Comparison of ENCODE assay signal across 1 cellular context in the genomic region with DNA sequence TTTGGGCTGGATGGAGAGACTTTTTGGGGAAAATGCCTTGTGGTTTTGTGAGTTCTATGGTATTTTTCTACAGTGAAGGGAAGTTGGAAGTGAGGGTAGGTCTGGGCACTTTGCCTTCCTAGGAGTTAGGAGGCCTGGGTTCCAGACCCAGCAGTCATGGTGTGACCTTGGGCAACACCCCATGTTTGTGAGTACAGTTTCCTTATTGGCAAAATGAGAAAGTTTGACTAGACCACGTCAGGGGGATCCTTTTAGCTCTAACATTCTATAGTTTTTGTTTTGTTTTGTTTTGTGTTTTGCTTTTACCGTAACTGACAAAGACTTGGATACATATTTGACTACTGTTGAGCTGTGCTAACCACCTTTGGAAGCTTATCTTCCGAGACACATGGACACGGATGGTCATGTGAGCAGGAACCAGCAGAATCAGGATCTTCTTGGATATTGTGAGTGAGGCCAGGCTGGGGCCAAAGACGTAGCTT.
A peak's percentile ranks its signal among the peaks of the same experiment; 100 is the strongest.
TF ChIP-seq lines count a peak whose summit lies in the region.

No MANE protein-coding gene starts in this region.

TF ChIP-seq in K562, 482 proteins besides CTCF, POLR2A, EP300 and RAD21 (continued from another document and continues in another):
- TF ChIP-seq, protein P1, sequence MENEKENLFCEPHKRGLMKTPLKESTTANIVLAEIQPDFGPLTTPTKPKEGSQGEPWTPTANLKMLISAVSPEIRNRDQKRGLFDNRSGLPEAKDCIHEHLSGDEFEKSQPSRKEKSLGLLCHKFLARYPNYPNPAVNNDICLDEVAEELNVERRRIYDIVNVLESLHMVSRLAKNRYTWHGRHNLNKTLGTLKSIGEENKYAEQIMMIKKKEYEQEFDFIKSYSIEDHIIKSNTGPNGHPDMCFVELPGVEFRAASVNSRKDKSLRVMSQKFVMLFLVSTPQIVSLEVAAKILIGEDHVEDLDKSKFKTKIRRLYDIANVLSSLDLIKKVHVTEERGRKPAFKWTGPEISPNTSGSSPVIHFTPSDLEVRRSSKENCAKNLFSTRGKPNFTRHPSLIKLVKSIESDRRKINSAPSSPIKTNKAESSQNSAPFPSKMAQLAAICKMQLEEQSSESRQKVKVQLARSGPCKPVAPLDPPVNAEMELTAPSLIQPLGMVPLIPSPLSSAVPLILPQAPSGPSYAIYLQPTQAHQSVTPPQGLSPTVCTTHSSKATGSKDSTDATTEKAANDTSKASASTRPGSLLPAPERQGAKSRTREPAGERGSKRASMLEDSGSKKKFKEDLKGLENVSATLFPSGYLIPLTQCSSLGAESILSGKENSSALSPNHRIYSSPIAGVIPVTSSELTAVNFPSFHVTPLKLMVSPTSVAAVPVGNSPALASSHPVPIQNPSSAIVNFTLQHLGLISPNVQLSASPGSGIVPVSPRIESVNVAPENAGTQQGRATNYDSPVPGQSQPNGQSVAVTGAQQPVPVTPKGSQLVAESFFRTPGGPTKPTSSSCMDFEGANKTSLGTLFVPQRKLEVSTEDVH (IDR thresholded peaks at IDR 0.05; ENCODE audit: low read depth, partially characterized antibody) = no peak
- no peak for TF ChIP-seq CBFB (CRISPR knock-in tag; IDR thresholded peaks at IDR 0.05)
- TF ChIP-seq USF1 (CRISPR knock-in tag; IDR thresholded peaks at IDR 0.05) = peak; percentile 70
- no peak for TF ChIP-seq HNRNPL (IDR thresholded peaks at IDR 0.05; ENCODE audit: low read depth, low read length)
- peak; percentile 48 for TF ChIP-seq CBFA2T2 (conservative IDR thresholded peaks at IDR 0.05)
- TF ChIP-seq, protein P2, sequence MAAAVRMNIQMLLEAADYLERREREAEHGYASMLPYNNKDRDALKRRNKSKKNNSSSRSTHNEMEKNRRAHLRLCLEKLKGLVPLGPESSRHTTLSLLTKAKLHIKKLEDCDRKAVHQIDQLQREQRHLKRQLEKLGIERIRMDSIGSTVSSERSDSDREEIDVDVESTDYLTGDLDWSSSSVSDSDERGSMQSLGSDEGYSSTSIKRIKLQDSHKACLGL (CRISPR knock-in tag; IDR thresholded peaks at IDR 0.05; ENCODE audit: borderline replicate concordance, poor library complexity, severe bottlenecking) = no peak
- TF ChIP-seq ZNF133 (CRISPR knock-in tag; IDR thresholded peaks at IDR 0.05) = 0 out of 2 replicates have a peak, but pooled peaks have one; percentile 50
- no peak for TF ChIP-seq E2F4 (CRISPR knock-in tag; IDR thresholded peaks at IDR 0.05; ENCODE audit: low read depth)
- no peak for TF ChIP-seq ZNF77 (CRISPR knock-in tag; IDR thresholded peaks at IDR 0.05)
- TF ChIP-seq, protein P3, sequence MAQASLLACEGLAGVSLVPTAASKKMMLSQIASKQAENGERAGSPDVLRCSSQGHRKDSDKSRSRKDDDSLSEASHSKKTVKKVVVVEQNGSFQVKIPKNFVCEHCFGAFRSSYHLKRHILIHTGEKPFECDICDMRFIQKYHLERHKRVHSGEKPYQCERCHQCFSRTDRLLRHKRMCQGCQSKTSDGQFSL (CRISPR knock-in tag; IDR thresholded peaks at IDR 0.05) = no peak
- TF ChIP-seq, protein P3 (tag; IDR thresholded peaks at IDR 0.05) = peak in 1 of 2 experiments; percentile 88; a peak in 2 of 4 replicates
- TF ChIP-seq ZNF644 (tag; IDR thresholded peaks at IDR 0.05; ENCODE audit: low read depth) = peak; percentile 72; the same call in 1 of the 2 replicates
- no peak for TF ChIP-seq U2AF1 (optimal IDR thresholded peaks at IDR 0.05; ENCODE audit: low read depth, low read length)
- TF ChIP-seq GATA2 (CRISPR knock-in tag; IDR thresholded peaks at IDR 0.05) = peak; percentile 15; the same call in 1 of the 2 replicates
- TF ChIP-seq ZNF134 (CRISPR knock-in tag; conservative IDR thresholded peaks at IDR 0.05) = peak; percentile 62; the same call in 1 of the 2 replicates
- TF ChIP-seq ZNF449 (CRISPR knock-in tag; IDR thresholded peaks at IDR 0.05) = peak; percentile 87
- no peak for TF ChIP-seq ZSCAN32 (CRISPR knock-in tag; IDR thresholded peaks at IDR 0.05)
- no peak for TF ChIP-seq NCOA4 (IDR thresholded peaks at IDR 0.05; ENCODE audit: partially characterized antibody)
- 0 out of 4 replicates have a peak, but pooled peaks of 1 of the 2 experiments have one; percentile 14 for TF ChIP-seq FOXK2 (conservative IDR thresholded peaks at IDR 0.05 in 1 of 2, IDR thresholded peaks at IDR 0.05 in 1 of 2; ENCODE audit: low read depth in 2 of 2)
- peak; percentile 54 for TF ChIP-seq GABPA (tag; conservative IDR thresholded peaks at IDR 0.05; ENCODE audit: low read depth)
- TF ChIP-seq FOXA3 (CRISPR knock-in tag; conservative IDR thresholded peaks at IDR 0.05 in 1 of 2, IDR thresholded peaks at IDR 0.05 in 1 of 2) = 0 out of 4 replicates have a peak, but pooled peaks of 1 of the 2 experiments have one; percentile 11
- TF ChIP-seq TBL1XR1 (IDR thresholded peaks at IDR 0.05; ENCODE audit: low read length in 2 of 2) = no peak
- TF ChIP-seq, protein P4, sequence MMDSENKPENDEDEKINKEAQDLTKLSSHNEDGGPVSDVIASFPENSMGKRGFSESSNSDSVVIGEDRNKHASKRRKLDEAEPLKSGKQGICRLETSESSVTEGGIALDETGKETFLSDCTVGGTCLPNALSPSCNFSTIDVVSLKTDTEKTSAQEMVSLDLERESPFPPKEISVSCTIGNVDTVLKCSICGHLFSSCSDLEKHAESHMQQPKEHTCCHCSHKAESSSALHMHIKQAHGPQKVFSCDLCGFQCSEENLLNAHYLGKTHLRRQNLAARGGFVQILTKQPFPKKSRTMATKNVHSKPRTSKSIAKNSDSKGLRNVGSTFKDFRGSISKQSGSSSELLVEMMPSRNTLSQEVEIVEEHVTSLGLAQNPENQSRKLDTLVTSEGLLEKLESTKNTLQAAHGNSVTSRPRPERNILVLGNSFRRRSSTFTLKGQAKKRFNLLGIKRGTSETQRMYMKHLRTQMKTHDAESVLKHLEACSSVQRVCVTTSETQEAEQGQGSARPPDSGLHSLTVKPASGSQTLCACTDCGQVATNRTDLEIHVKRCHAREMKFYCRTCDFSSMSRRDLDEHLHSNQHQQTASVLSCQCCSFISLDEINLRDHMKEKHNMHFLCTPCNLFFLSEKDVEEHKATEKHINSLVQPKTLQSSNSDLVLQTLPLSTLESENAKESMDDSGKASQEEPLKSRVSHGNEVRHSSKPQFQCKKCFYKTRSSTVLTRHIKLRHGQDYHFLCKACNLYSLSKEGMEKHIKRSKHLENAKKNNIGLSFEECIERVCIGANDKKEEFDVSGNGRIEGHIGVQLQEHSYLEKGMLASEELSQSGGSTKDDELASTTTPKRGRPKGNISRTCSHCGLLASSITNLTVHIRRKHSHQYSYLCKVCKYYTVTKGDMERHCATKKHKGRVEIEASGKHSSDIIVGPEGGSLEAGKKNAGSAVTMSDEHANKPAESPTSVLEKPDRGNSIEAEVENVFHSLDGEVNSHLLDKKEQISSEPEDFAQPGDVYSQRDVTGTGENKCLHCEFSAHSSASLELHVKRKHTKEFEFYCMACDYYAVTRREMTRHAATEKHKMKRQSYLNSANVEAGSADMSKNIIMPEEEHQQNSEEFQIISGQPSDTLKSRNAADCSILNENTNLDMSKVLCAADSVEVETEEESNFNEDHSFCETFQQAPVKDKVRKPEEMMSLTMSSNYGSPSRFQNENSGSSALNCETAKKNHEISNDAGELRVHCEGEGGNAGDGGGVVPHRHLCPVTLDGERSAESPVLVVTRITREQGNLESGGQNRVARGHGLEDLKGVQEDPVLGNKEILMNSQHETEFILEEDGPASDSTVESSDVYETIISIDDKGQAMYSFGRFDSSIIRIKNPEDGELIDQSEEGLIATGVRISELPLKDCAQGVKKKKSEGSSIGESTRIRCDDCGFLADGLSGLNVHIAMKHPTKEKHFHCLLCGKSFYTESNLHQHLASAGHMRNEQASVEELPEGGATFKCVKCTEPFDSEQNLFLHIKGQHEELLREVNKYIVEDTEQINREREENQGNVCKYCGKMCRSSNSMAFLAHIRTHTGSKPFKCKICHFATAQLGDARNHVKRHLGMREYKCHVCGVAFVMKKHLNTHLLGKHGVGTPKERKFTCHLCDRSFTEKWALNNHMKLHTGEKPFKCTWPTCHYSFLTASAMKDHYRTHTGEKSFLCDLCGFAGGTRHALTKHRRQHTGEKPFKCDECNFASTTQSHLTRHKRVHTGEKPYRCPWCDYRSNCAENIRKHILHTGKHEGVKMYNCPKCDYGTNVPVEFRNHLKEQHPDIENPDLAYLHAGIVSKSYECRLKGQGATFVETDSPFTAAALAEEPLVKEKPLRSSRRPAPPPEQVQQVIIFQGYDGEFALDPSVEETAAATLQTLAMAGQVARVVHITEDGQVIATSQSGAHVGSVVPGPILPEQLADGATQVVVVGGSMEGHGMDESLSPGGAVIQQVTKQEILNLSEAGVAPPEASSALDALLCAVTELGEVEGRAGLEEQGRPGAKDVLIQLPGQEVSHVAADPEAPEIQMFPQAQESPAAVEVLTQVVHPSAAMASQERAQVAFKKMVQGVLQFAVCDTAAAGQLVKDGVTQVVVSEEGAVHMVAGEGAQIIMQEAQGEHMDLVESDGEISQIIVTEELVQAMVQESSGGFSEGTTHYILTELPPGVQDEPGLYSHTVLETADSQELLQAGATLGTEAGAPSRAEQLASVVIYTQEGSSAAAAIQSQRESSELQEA (IDR thresholded peaks at IDR 0.05; ENCODE audit: low read depth) = no peak
- TF ChIP-seq, protein P5, sequence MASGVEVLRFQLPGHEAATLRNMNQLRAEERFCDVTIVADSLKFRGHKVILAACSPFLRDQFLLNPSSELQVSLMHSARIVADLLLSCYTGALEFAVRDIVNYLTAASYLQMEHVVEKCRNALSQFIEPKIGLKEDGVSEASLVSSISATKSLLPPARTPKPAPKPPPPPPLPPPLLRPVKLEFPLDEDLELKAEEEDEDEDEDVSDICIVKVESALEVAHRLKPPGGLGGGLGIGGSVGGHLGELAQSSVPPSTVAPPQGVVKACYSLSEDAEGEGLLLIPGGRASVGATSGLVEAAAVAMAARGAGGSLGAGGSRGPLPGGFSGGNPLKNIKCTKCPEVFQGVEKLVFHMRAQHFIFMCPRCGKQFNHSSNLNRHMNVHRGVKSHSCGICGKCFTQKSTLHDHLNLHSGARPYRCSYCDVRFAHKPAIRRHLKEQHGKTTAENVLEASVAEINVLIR (CRISPR knock-in tag; IDR thresholded peaks at IDR 0.05) = 0 out of 2 replicates have a peak, but pooled peaks have one; percentile 44
- no peak for TF ChIP-seq MCM5 (IDR thresholded peaks at IDR 0.05; ENCODE audit: low read depth)
- no peak for TF ChIP-seq ASH1L (IDR thresholded peaks at IDR 0.05; ENCODE audit: borderline replicate concordance, low read depth, partially characterized antibody)
- TF ChIP-seq ZNF175 (CRISPR knock-in tag; IDR thresholded peaks at IDR 0.05; ENCODE audit: low read depth) = peak; percentile 96
- TF ChIP-seq ZNF124 (CRISPR knock-in tag; IDR thresholded peaks at IDR 0.05) = no peak
- 0 out of 2 replicates have a peak, but pooled peaks have one; percentile 37 for TF ChIP-seq ZNF79 (CRISPR knock-in tag; IDR thresholded peaks at IDR 0.05; ENCODE audit: low read depth)
- peak; percentile 63; the same call in 1 of the 2 replicates for TF ChIP-seq KLF16 (IDR thresholded peaks at IDR 0.05)
- peak; percentile 96 for TF ChIP-seq DMBX1 (CRISPR knock-in tag; IDR thresholded peaks at IDR 0.05; ENCODE audit: borderline replicate concordance)
- no peak for TF ChIP-seq HDAC3 (IDR thresholded peaks at IDR 0.05; ENCODE audit: borderline replicate concordance, partially characterized antibody)
- TF ChIP-seq SOX6 (IDR thresholded peaks at IDR 0.05) = peak; percentile 36; the same call in 1 of the 2 replicates
- TF ChIP-seq, protein P6, sequence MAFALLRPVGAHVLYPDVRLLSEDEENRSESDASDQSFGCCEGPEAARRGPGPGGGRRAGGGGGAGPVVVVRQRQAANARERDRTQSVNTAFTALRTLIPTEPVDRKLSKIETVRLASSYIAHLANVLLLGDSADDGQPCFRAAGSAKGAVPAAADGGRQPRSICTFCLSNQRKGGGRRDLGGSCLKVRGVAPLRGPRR (CRISPR knock-in tag; IDR thresholded peaks at IDR 0.05) = peak; percentile 67; the same call in 1 of the 2 replicates
- peak; percentile 63 for TF ChIP-seq ZNF354B (CRISPR knock-in tag; IDR thresholded peaks at IDR 0.05)
- peak; percentile 39; the same call in 1 of the 2 replicates for TF ChIP-seq NR4A1 (CRISPR knock-in tag; IDR thresholded peaks at IDR 0.05)
- TF ChIP-seq NR4A1 (tag; IDR thresholded peaks at IDR 0.05) = peak; percentile 94
- TF ChIP-seq TEAD1 (CRISPR knock-in tag; IDR thresholded peaks at IDR 0.05) = peak in 1 of 2 experiments; percentile 86; a peak in 2 of 4 replicates
- no peak for TF ChIP-seq ZNF830 (CRISPR knock-in tag; IDR thresholded peaks at IDR 0.05)
- TF ChIP-seq ZNF239 (CRISPR knock-in tag; IDR thresholded peaks at IDR 0.05) = peak; percentile 55
- TF ChIP-seq LEF1 (IDR thresholded peaks at IDR 0.05) = peak; percentile 52; the same call in 1 of the 2 replicates
- TF ChIP-seq HNRNPK (IDR thresholded peaks at IDR 0.05; ENCODE audit: low read depth, low read length, poor library complexity, severe bottlenecking) = no peak
